Comparison of ENCODE assay signal across 1 cellular context in genomic region chr22:27842994-27843431, GRCh38.
TF ChIP-seq lines count a peak whose summit lies in the region.

No MANE protein-coding gene starts in this region.

TF ChIP-seq in WTC11, 78 proteins besides CTCF, POLR2A, EP300 and RAD21 (continued from another document):
- TF ChIP-seq ATF6 (CRISPR knock-in tag; IDR thresholded peaks at IDR 0.05), result no peak
- TF ChIP-seq TEAD4 (CRISPR knock-in tag; IDR thresholded peaks at IDR 0.05), result no peak
- no peak for TF ChIP-seq ATF1 (CRISPR knock-in tag; IDR thresholded peaks at IDR 0.05)
- TF ChIP-seq NR2C2 (CRISPR knock-in tag; IDR thresholded peaks at IDR 0.05), result no peak
